Comparison of ENCODE assay signal across 1 cellular context in the genomic region with DNA sequence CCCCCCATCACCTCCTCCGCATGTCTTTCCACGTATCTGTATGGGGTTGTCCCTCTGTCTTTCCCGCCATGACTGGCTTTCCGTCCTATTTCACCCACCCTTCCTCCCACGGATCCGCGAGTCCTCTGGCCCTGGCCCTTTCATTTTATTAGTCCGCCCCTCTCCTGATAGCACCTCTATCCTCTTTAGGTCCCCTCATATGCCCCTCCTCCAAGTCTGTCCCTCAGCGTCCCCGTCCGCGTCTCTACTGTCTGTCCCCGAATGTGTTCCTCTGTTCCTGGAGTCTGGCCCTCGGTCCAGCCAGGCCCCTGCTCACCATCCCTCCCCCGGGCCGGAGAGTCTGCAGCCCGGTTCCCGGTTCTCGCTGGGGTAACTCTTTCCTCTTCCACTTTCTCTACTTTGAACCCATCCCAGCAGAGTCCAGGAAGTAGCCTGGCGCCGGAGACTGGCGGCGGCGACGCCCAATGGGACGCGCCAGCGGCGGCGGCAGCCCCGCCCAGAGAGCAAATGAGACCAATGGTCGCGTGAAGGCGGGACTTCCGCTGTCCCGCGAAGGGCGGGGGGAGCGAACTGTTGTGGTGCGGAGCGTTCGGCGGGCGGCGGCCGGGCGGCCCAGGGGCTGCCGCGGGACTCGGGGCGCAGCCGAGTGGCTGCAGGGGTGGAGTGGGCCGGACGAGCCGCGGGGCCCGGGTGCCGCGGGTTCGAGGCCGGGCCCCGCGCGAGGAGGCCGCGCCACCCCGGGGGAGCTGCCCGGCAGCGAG.
TF ChIP-seq lines count a peak whose summit lies in the region.

Gene SAP30L (plus strand): TSS at position 576 of the 761 bp plus-strand sequence. CDS start 608 bp downstream, outside the sequence.

TF ChIP-seq in GM12878, 131 proteins besides CTCF, POLR2A, EP300 and RAD21 (continued from another document and continues in another):
- TF ChIP-seq, protein P1, sequence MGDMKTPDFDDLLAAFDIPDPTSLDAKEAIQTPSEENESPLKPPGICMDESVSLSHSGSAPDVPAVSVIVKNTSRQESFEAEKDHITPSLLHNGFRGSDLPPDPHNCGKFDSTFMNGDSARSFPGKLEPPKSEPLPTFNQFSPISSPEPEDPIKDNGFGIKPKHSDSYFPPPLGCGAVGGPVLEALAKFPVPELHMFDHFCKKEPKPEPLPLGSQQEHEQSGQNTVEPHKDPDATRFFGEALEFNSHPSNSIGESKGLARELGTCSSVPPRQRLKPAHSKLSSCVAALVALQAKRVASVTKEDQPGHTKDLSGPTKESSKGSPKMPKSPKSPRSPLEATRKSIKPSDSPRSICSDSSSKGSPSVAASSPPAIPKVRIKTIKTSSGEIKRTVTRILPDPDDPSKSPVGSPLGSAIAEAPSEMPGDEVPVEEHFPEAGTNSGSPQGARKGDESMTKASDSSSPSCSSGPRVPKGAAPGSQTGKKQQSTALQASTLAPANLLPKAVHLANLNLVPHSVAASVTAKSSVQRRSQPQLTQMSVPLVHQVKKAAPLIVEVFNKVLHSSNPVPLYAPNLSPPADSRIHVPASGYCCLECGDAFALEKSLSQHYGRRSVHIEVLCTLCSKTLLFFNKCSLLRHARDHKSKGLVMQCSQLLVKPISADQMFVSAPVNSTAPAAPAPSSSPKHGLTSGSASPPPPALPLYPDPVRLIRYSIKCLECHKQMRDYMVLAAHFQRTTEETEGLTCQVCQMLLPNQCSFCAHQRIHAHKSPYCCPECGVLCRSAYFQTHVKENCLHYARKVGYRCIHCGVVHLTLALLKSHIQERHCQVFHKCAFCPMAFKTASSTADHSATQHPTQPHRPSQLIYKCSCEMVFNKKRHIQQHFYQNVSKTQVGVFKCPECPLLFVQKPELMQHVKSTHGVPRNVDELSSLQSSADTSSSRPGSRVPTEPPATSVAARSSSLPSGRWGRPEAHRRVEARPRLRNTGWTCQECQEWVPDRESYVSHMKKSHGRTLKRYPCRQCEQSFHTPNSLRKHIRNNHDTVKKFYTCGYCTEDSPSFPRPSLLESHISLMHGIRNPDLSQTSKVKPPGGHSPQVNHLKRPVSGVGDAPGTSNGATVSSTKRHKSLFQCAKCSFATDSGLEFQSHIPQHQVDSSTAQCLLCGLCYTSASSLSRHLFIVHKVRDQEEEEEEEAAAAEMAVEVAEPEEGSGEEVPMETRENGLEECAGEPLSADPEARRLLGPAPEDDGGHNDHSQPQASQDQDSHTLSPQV (IDR thresholded peaks at IDR 0.05): 0 out of 2 replicates have a peak, but pooled peaks have one; percentile 13
- TF ChIP-seq SUZ12 (IDR thresholded peaks at IDR 0.05; ENCODE audit: unreplicated experiment) (no peak), IKZF2 (IDR thresholded peaks at IDR 0.05) (0 out of 4 replicates have a peak, but pooled peaks of 1 of the 2 experiments have one; percentile 17), SMAD5 (IDR thresholded peaks at IDR 0.05; ENCODE audit: low read depth) (0 out of 2 replicates have a peak, but pooled peaks have one; percentile 70), ZBTB4 (CRISPR knock-in tag; IDR thresholded peaks at IDR 0.05) (no peak), MEF2A (IDR thresholded peaks at IDR 0.05; ENCODE audit: insufficient read depth, low read depth, low read length) (no peak), RBBP5 (conservative IDR thresholded peaks at IDR 0.05) (no peak), CBFB (IDR thresholded peaks at IDR 0.05; ENCODE audit: low read depth) (no peak), ESRRA (IDR thresholded peaks at IDR 0.05; ENCODE audit: low read length) (no peak), ZNF622 (IDR thresholded peaks at IDR 0.05) (no peak), ELK1 (IDR thresholded peaks at IDR 0.05; ENCODE audit: low read depth, low read length) (no peak; the same call in 1 of the 2 replicates), SUPT20H (IDR thresholded peaks at IDR 0.05; ENCODE audit: borderline replicate concordance, control insufficient read depth, low read depth, low read length) (no peak), ZZZ3 (IDR thresholded peaks at IDR 0.05; ENCODE audit: control insufficient read depth, insufficient read length, low read depth) (no peak), JUNB (IDR thresholded peaks at IDR 0.05) (no peak), SMAD1 (IDR thresholded peaks at IDR 0.05; ENCODE audit: low read depth, partially characterized antibody) (no peak), RCOR1 (conservative IDR thresholded peaks at IDR 0.05; ENCODE audit: low read depth, low read length) (no peak), MTA2 (IDR thresholded peaks at IDR 0.05; ENCODE audit: low read depth) (no peak), IKZF1 (conservative IDR thresholded peaks at IDR 0.05) (peak; percentile 57), FOXM1 (IDR thresholded peaks at IDR 0.05; ENCODE audit: low read depth, low read length) (no peak), BRCA1 (IDR thresholded peaks at IDR 0.05; ENCODE audit: low read depth, low read length) (no peak), BMI1 (IDR thresholded peaks at IDR 0.05; ENCODE audit: borderline replicate concordance) (no peak; the same call in 1 of the 2 replicates), STAT3 (IDR thresholded peaks at IDR 0.05; ENCODE audit: low read depth, low read length) (no peak), ETV6 (conservative IDR thresholded peaks at IDR 0.05 in 1 of 2, IDR thresholded peaks at IDR 0.05 in 1 of 2; ENCODE audit: borderline replicate concordance in 1 of 2, low read depth in 1 of 2) (peak in 1 of 2 experiments; percentile 45; a peak in 1 of 4 replicates), SREBF2 (IDR thresholded peaks at IDR 0.05; ENCODE audit: low read length) (no peak), MYB (IDR thresholded peaks at IDR 0.05; ENCODE audit: borderline replicate concordance, low read depth, low read length) (no peak), CBX3 (IDR thresholded peaks at IDR 0.05; ENCODE audit: borderline replicate concordance, low read depth) (no peak), PRDM15 (CRISPR knock-in tag; IDR thresholded peaks at IDR 0.05) (no peak), RFX5 (IDR thresholded peaks at IDR 0.05; ENCODE audit: low read depth, low read length) (no peak), DPF2 (IDR thresholded peaks at IDR 0.05) (peak; percentile 97), POLR2AphosphoS5 (IDR thresholded peaks at IDR 0.05; ENCODE audit: low read length) (peak; percentile 75; the same call in 1 of the 2 replicates), RELA (IDR thresholded peaks at IDR 0.05; ENCODE audit: borderline replicate concordance, partially characterized antibody) (no peak), SIN3A (IDR thresholded peaks at IDR 0.05; ENCODE audit: low read depth, low read length) (no peak), FOXK2 (IDR thresholded peaks at IDR 0.05) (no peak), MXI1 (IDR thresholded peaks at IDR 0.05; ENCODE audit: low read depth, low read length) (no peak)
- TF ChIP-seq, protein P2, sequence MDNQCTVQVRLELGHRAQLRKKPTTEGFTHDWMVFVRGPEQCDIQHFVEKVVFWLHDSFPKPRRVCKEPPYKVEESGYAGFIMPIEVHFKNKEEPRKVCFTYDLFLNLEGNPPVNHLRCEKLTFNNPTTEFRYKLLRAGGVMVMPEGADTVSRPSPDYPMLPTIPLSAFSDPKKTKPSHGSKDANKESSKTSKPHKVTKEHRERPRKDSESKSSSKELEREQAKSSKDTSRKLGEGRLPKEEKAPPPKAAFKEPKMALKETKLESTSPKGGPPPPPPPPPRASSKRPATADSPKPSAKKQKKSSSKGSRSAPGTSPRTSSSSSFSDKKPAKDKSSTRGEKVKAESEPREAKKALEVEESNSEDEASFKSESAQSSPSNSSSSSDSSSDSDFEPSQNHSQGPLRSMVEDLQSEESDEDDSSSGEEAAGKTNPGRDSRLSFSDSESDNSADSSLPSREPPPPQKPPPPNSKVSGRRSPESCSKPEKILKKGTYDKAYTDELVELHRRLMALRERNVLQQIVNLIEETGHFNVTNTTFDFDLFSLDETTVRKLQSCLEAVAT (IDR thresholded peaks at IDR 0.05): peak; percentile 61; the same call in 1 of the 2 replicates
- TF ChIP-seq, protein P3, sequence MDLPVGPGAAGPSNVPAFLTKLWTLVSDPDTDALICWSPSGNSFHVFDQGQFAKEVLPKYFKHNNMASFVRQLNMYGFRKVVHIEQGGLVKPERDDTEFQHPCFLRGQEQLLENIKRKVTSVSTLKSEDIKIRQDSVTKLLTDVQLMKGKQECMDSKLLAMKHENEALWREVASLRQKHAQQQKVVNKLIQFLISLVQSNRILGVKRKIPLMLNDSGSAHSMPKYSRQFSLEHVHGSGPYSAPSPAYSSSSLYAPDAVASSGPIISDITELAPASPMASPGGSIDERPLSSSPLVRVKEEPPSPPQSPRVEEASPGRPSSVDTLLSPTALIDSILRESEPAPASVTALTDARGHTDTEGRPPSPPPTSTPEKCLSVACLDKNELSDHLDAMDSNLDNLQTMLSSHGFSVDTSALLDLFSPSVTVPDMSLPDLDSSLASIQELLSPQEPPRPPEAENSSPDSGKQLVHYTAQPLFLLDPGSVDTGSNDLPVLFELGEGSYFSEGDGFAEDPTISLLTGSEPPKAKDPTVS (IDR thresholded peaks at IDR 0.05; ENCODE audit: low read depth, low read length): no peak
- TF ChIP-seq, protein P4, sequence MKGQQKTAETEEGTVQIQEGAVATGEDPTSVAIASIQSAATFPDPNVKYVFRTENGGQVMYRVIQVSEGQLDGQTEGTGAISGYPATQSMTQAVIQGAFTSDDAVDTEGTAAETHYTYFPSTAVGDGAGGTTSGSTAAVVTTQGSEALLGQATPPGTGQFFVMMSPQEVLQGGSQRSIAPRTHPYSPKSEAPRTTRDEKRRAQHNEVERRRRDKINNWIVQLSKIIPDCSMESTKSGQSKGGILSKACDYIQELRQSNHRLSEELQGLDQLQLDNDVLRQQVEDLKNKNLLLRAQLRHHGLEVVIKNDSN (IDR thresholded peaks at IDR 0.05; ENCODE audit: borderline replicate concordance, extremely low read length, insufficient read depth, low read depth, low read length): no peak
- TF ChIP-seq, protein P5, sequence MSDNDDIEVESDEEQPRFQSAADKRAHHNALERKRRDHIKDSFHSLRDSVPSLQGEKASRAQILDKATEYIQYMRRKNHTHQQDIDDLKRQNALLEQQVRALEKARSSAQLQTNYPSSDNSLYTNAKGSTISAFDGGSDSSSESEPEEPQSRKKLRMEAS (IDR thresholded peaks at IDR 0.05; ENCODE audit: low read depth, low read length): peak; percentile 26; the same call in 1 of the 2 replicates
- TF ChIP-seq, protein P6, sequence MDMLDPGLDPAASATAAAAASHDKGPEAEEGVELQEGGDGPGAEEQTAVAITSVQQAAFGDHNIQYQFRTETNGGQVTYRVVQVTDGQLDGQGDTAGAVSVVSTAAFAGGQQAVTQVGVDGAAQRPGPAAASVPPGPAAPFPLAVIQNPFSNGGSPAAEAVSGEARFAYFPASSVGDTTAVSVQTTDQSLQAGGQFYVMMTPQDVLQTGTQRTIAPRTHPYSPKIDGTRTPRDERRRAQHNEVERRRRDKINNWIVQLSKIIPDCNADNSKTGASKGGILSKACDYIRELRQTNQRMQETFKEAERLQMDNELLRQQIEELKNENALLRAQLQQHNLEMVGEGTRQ (IDR thresholded peaks at IDR 0.05; ENCODE audit: borderline replicate concordance, low read depth, low read length): no peak
